ENCODE assay signal across 29 cellular contexts in genomic region chr18:7062236-7062635, GRCh38. TPM values are rescaled to one million over a fixed set of nuclear protein-coding genes. Genes with fewer than 3 reads are reported as not detected.
"Had no signal": no experiment of that assay in that cellular context is flagged by ENCODE, and none has a peak within 500 bp of the region (broad histone marks: within the 10 kb centered on the region; RNA-seq: fewer than 3 reads in every experiment).

No MANE protein-coding gene starts in this region.

- H3K4me1 ChIP-seq: breast epithelium had no signal

- H3K36me3 ChIP-seq: breast epithelium, MG63 had no signal

- H3K36me3 Mint-ChIP-seq: activated naive CD4-positive, alpha-beta T cell treated with anti-CD3 and anti-CD28 coated beads, Interleukin-2, amount 10 ng/mL, durations not matched to agents 7 days and 5 days; activated naive CD8-positive, alpha-beta T cell treated with anti-CD3 and anti-CD28 coated beads for 36 hours; T-cell had no signal

- DNase-seq: activated CD4-positive, alpha-beta T cell treated with anti-CD3 and anti-CD28 coated beads for 4 hours; activated CD8-positive, alpha-beta memory T cell treated with anti-CD3 and anti-CD28 coated beads, Interleukin-2, amount 50 U/mL, for 4 hours; activated CD8-positive, alpha-beta T cell treated with anti-CD3 and anti-CD28 coated beads for 36 hours; activated gamma-delta T cell treated with Interleukin-2 at 50 U/mL for 16 hours; activated naive CD4-positive, alpha-beta T cell treated with anti-CD3 and anti-CD28 coated beads, Interleukin-2, amount 10 ng/mL, durations not matched to agents 7 days and 5 days; activated naive CD8-positive, alpha-beta T cell treated with anti-CD3 and anti-CD28 coated beads for 36 hours; activated T-cell treated with anti-CD3 and anti-CD28 coated beads, Interleukin-2, amount 50 U/mL, for 72 hours; aorta; caudate nucleus; MG63; MV-4-11; NCI-H1092 treated with DMSO at 0.1 percent for 48 hours; NCI-H1417 treated with DMSO at 0.1 percent for 48 hours; NCI-H1694; NCI-H2029; NCI-H2107; NCI-H2171 treated with DMSO at 0.1 percent for 48 hours; NCI-H226; NCI-H526 treated with DMSO at 0.1 percent for 48 hours; NCI-H82; T-cell; T-helper 2 cell; T1000 had no signal

- H3K4me1 Mint-ChIP-seq: activated naive CD4-positive, alpha-beta T cell treated with anti-CD3 and anti-CD28 coated beads, Interleukin-2, amount 10 ng/mL, durations not matched to agents 7 days and 5 days; activated naive CD8-positive, alpha-beta T cell treated with anti-CD3 and anti-CD28 coated beads for 36 hours; T-cell had no signal

- H3K27me3 ChIP-seq: breast epithelium, MG63 had no signal

- ATAC-seq: activated CD4-positive, CD25-positive, alpha-beta regulatory T cell treated with anti-CD3 and anti-CD28 coated beads, Interleukin-2, amount 50 U/mL, for 24 hours; activated CD8-positive, alpha-beta T cell treated with anti-CD3 and anti-CD28 coated beads for 36 hours; activated T-cell treated with anti-CD3 and anti-CD28 coated beads, Interleukin-2, amount 50 U/mL, for 72 hours; T-cell had no signal

- H3K27ac ChIP-seq: breast epithelium, SK-N-MC, VCaP had no signal

- H3K27me3 Mint-ChIP-seq: activated CD8-positive, alpha-beta T cell treated with anti-CD3 and anti-CD28 coated beads for 36 hours; activated naive CD4-positive, alpha-beta T cell treated with anti-CD3 and anti-CD28 coated beads, Interleukin-2, amount 10 ng/mL, durations not matched to agents 7 days and 5 days; activated naive CD8-positive, alpha-beta T cell treated with anti-CD3 and anti-CD28 coated beads for 36 hours had no signal

- H3K4me3 ChIP-seq: breast epithelium, MG63, SK-N-MC had no signal

- H3K9me3 Mint-ChIP-seq: activated naive CD8-positive, alpha-beta T cell treated with anti-CD3 and anti-CD28 coated beads for 36 hours; activated T-helper 2 cell treated with anti-CD3 and anti-CD28 coated beads, Interferon-gamma antibody, Interleukin-2, Interleukin-4, amounts not matched to agents 10 μg/mL and 5 μg/mL and 100 μg/mL, durations not matched to agents 14 hours and 24 hours and 36 hours; T-cell had no signal

- H3K4me3 Mint-ChIP-seq: activated CD8-positive, alpha-beta T cell treated with anti-CD3 and anti-CD28 coated beads for 36 hours; activated naive CD4-positive, alpha-beta T cell treated with anti-CD3 and anti-CD28 coated beads, Interleukin-2, amount 10 ng/mL, durations not matched to agents 7 days and 5 days; activated naive CD8-positive, alpha-beta T cell treated with anti-CD3 and anti-CD28 coated beads for 36 hours; activated T-cell treated with anti-CD3 and anti-CD28 coated beads, Interleukin-2, amount 50 U/mL, for 72 hours; T-cell had no signal

- H3K9me3 ChIP-seq: breast epithelium, MG63 had no signal

- H3K27ac Mint-ChIP-seq: activated CD8-positive, alpha-beta T cell treated with anti-CD3 and anti-CD28 coated beads for 36 hours; activated naive CD4-positive, alpha-beta T cell treated with anti-CD3 and anti-CD28 coated beads, Interleukin-2, amount 10 ng/mL, durations not matched to agents 7 days and 5 days; activated naive CD8-positive, alpha-beta T cell treated with anti-CD3 and anti-CD28 coated beads for 36 hours; activated T-cell treated with anti-CD3 and anti-CD28 coated beads, Interleukin-2, amount 50 U/mL, for 72 hours; activated T-helper 2 cell treated with anti-CD3 and anti-CD28 coated beads, Interferon-gamma antibody, Interleukin-2, Interleukin-4, amounts not matched to agents 10 μg/mL and 5 μg/mL and 100 μg/mL, durations not matched to agents 14 hours and 24 hours and 36 hours; T-cell had no signal

RNA-seq across cellular contexts. Expression of gene LAMA1, which starts 55.4 kb away (rescaled TPM):
- total RNA-seq: activated CD8-positive, alpha-beta T cell treated with anti-CD3 and anti-CD28 coated beads for 36 hours; activated naive CD8-positive, alpha-beta T cell treated with anti-CD3 and anti-CD28 coated beads for 36 hours; activated T-cell treated with anti-CD3 and anti-CD28 coated beads, Interleukin-2, amount 50 U/mL, for 72 hours; activated T-helper 2 cell treated with anti-CD3 and anti-CD28 coated beads, Interferon-gamma antibody, Interleukin-2, Interleukin-4, amounts not matched to agents 10 μg/mL and 5 μg/mL and 100 μg/mL, durations not matched to agents 14 hours and 24 hours and 36 hours; OCI-LY7 had no signal
